Comparison of ENCODE assay signal across 9 cellular contexts in the genomic region with DNA sequence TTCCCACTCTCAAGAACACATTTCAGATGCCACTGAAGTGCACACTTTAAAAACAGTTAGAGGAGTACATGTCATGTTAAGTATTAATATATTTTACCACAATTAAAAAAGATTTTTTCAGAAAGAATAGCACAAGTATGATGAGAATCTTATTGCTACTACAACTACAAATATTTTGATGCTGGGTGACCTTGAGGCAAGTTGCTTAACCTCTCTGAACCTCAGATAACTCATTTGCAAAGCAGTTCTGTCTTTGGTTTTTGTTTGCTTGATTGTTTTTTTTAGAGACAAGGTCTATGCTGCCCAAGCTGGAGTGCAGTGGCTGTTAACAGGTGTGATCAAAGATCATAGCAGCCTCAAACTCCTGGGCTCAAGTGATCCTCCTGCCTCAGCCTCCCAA. TPM values are rescaled to one million over a fixed set of nuclear protein-coding genes. Genes with fewer than 3 reads are reported as not detected.
"Had no signal": no experiment of that assay in that cellular context is flagged by ENCODE, and none has a peak within 500 bp of the region (broad histone marks: within the 10 kb centered on the region; RNA-seq: fewer than 3 reads in every experiment).

No MANE protein-coding gene starts in this region.

- DNase-seq: GDM1, GF-D8 had no signal

- H3K4me3 ChIP-seq: GM12878 had no signal

- FAIRE-seq: G401.6, GM12878, GM12891, GM12892, GM18507, GM19239 had no signal

- ATAC-seq: GM12878 had no signal

RNA-seq across cellular contexts. Expression of a gene that starts 13.7 kb away (rescaled TPM):
- total RNA-seq: G401 had no signal
